In the genomic region with DNA sequence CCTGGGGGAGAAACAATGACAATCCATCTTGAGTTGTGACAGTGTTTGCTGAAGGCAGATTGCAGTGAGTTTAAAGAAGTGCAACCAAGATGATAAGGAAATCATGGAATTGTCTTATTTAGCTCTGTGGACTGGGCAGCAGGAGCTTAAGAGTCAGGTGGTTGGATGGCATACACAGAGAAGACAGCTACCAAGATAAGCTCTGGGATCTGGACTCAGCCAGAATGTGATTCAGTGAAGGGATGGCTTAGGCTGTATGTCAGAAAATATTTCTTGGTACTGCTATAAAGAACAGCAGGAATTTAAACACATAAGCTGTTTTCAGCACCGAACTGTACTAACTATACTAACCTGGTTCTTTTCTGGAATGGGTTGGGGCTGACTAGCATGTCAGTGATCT, we compare ENCODE assay signal across 13 cellular contexts. TPM values are rescaled to one million over a fixed set of nuclear protein-coding genes. Genes with fewer than 3 reads are reported as not detected.
DNase-seq lines count a peak whose midpoint lies in the region; ATAC-seq and TF ChIP-seq lines count a peak whose summit lies in the region.
"Had no signal": no experiment of that assay in that cellular context is flagged by ENCODE, and none has a peak within 500 bp of the region (broad histone marks: within the 10 kb centered on the region; RNA-seq: fewer than 3 reads in every experiment).

No MANE protein-coding gene starts in this region.

- H3K36me3 ChIP-seq in right atrium auricular region = peaks cover 7% of the 10 kb centered on the region
- no peaks in the 10 kb centered on the region for H3K36me3 ChIP-seq in BE2C
- H3K36me3 ChIP-seq: BLaER1 had no signal

- peaks cover 0 to 47% of the 10 kb centered on the region in 2 donors for H3K4me1 ChIP-seq in right atrium auricular region
- peaks cover 6% of the 10 kb centered on the region for H3K4me1 ChIP-seq in BE2C
- H3K4me1 ChIP-seq: Caco-2 had no signal

- H3K9me3 Mint-ChIP-seq in endothelial cell (ENCODE audit: unreplicated experiment) = no peaks in the 10 kb centered on the region
- H3K9me3 Mint-ChIP-seq: CD8-positive, alpha-beta memory T cell; IgD-negative memory B cell had no signal

- no peak overlapping the region for H3K4me3 Mint-ChIP-seq in endothelial cell (ENCODE audit: unreplicated experiment)
- H3K4me3 Mint-ChIP-seq: CD8-positive, alpha-beta memory T cell; IgD-negative memory B cell had no signal

- H3K4me3 ChIP-seq in right atrium auricular region (no peak overlapping the region), BE2C (ENCODE audit: low read depth, low read length) (no peak overlapping the region)
- H3K4me3 ChIP-seq: BLaER1 had no signal

- peaks cover 3% of the 10 kb centered on the region for H3K27me3 Mint-ChIP-seq in endothelial cell (ENCODE audit: unreplicated experiment)
- H3K27me3 Mint-ChIP-seq: CD8-positive, alpha-beta memory T cell; IgD-negative memory B cell had no signal

- no peaks in the 10 kb centered on the region for H3K36me3 Mint-ChIP-seq in endothelial cell (ENCODE audit: low read depth, unreplicated experiment)

- peak overlapping the region; percentile 91 for H3K27ac Mint-ChIP-seq in endothelial cell (ENCODE audit: unreplicated experiment)
- H3K27ac Mint-ChIP-seq: IgD-negative memory B cell had no signal

- intact Hi-C loops in Right ventricle myocardium superior (cut with DNase I) = no loop called here
- intact Hi-C loops in cardiac septum (cut with DNase I) = loop anchor here (2.0 kb wide), 1 partner anchor 20 kb away; no protein-coding TSS in a partner anchor

- H3K27ac ChIP-seq in right atrium auricular region = peak overlapping the region; percentile 65 to 77
- H3K27ac ChIP-seq: 22Rv1, BLaER1 had no signal

- H3K4me1 Mint-ChIP-seq in endothelial cell (ENCODE audit: unreplicated experiment) = peaks cover 41% of the 10 kb centered on the region

- H3K27me3 ChIP-seq in right atrium auricular region = no peaks in the 10 kb centered on the region
- no peaks in the 10 kb centered on the region for H3K27me3 ChIP-seq in BE2C
- H3K27me3 ChIP-seq: BLaER1 had no signal

- H3K9me3 ChIP-seq in right atrium auricular region = no peaks in the 10 kb centered on the region
- no peaks in the 10 kb centered on the region for H3K9me3 ChIP-seq in BE2C
- H3K9me3 ChIP-seq: BLaER1, Caco-2 had no signal

- TF ChIP-seq CTCF in endothelial cell (IDR thresholded peaks at IDR 0.05; ENCODE audit: unreplicated experiment) (no peak), right atrium auricular region (IDR thresholded peaks at IDR 0.05) (no peak), BE2C (IDR thresholded peaks at IDR 0.05; ENCODE audit: low read depth, low read length) (no peak)

- no peak for DNase-seq in Right ventricle myocardium superior
- no peak for DNase-seq in cardiac septum (ENCODE audit: low spot score)
- DNase-seq in endothelial cell (ENCODE audit: low spot score) = no peak
- DNase-seq in right atrium auricular region (ENCODE audit: low spot score) = no peak
- no peak for DNase-seq in NCI-H2196 (lab: John Stamatoyannopoulos, UW; ENCODE audit: unreplicated experiment)
- DNase-seq in BE2C = no peak
- DNase-seq: Caco-2; CD8-positive, alpha-beta memory T cell; GF-D8 had no signal

- ATAC-seq in Right ventricle myocardium superior (ENCODE audit: poor library complexity) (peak; percentile 35), HG03039 (IDR thresholded peaks at IDR 0.05; ENCODE audit: unreplicated experiment) (no peak)

RNA-seq across cellular contexts. Expression of a gene that starts 25.4 kb away (rescaled TPM):
- total RNA-seq in Right ventricle myocardium superior = 14.6 TPM
- 17.5 TPM for total RNA-seq in cardiac septum
- 9.8 TPM for total RNA-seq in endothelial cell (ENCODE audit: unreplicated experiment)
- 10 to 100 TPM; 18.2 to 40.2 TPM for total RNA-seq in right atrium auricular region
- 1.1 TPM for polyA plus RNA-seq in BE2C (2012; ENCODE audit: insufficient read depth, insufficient read length, low read depth)
